21 cellular contexts compared by ENCODE assay signal in the genomic region with DNA sequence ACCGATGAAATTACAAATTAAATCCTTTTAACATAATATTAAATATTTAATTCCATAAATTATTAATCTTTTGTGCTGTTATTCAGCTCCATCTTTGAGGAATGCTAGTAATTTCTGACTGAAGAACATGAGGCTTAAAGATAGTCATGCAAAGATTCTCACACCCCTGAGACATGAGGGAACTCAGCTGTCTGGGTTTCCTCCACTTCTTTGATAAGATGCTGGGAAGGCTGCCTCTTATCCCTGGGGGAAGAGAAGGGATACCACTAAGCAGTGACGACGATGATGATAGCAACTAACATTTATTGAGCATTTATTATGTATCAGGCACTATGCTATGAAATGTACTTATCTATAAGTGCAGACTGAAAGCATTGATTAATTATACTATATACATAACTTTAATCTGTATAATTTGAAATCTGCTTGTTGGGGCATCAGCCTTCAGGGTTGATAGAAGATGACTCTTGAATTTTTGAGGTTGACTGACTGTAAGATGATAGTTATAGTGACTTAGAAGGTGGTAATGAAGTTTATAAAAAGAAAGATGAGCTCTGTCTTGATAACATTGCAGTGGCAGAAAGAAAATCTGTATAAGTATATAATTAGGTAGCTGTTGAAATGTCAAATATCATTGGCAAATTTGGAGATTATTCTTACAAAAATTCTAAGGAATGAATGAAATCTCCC.
"Had no signal": no experiment of that assay in that cellular context is flagged by ENCODE, and none has a peak within 500 bp of the region (broad histone marks: within the 10 kb centered on the region; RNA-seq: fewer than 3 reads in every experiment).

No MANE protein-coding gene starts in this region.

- H3K27me3 ChIP-seq: heart right ventricle, hepatocyte, ovary, spleen, tibial nerve, uterus had no signal

- ATAC-seq: heart right ventricle; mucosa of descending colon; natural killer cell treated with Interleukin-12 subunit alpha and Interleukin-12 subunit beta and Interleukin-15 and Interleukin-18, amount 100 ng/mL, for 72 hours; right cardiac atrium; sciatic nerve; stimulated activated effector memory CD8-positive, alpha-beta T cell treated with anti-CD3 and anti-CD28 coated beads, Interleukin-12 subunit alpha, Interleukin-12 subunit beta, amount 100 ng/mL, for 72 hours had no signal

- H3K4me1 ChIP-seq: spleen had no signal

- H3K4me2 ChIP-seq: hepatocyte had no signal

- H3K36me3 ChIP-seq: ovary, uterus had no signal

- H3K27ac ChIP-seq: heart right ventricle, hepatocyte, left ventricle myocardium inferior, ovary, spleen, tibial nerve, uterus had no signal

- H3K9me3 ChIP-seq: heart right ventricle, left ventricle myocardium inferior, mucosa of descending colon, ovary, tibial nerve, uterus had no signal

- DNase-seq: heart right ventricle; islet precursor cell; left ventricle myocardium inferior; midbrain; mucosa of descending colon; naive B cell; ovary; retina; right cardiac atrium; small intestine; spleen; stimulated activated CD4-positive, alpha-beta T cell treated with anti-CD3 and anti-CD28 coated beads, Interleukin-4, amount 100 ng/mL, for 24 hours; stimulated activated naive CD4-positive, alpha-beta T cell; substantia nigra; uterus had no signal

- H3K4me3 ChIP-seq: heart right ventricle, hepatocyte, left ventricle myocardium inferior, lung, mucosa of descending colon, ovary, spleen, tibial nerve, uterus had no signal
